Comparison of ENCODE assay signal across 11 cellular contexts in the genomic region with DNA sequence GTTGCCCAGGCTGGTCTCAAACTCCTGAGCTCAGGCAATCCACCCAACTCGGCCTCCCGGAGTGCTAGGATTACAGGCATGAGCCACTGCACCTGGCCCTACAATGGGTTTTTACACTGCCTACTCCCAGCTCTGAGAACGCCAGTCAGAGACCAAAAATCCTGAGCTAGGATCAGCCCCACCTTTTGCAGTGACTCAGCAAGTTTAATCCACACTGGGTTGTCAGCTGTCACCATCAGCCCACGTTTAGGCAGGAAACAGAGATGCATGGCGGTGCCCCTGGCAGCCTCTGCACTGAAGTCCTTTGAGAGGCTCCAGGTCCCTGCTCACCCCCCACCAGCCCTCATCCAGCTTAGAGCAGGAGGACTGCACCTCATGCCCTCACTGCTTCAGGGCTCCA.
A peak's percentile ranks its signal among the peaks of the same experiment; 100 is the strongest.
DNase-seq lines count a peak whose midpoint lies in the region; FAIRE-seq and TF ChIP-seq lines count a peak whose summit lies in the region.
"Had no signal": no experiment of that assay in that cellular context is flagged by ENCODE, and none has a peak within 500 bp of the region (broad histone marks: within the 10 kb centered on the region; RNA-seq: fewer than 3 reads in every experiment).

No MANE protein-coding gene starts in this region.

- no peak overlapping the region for H3K27ac Mint-ChIP-seq in endothelial cell (ENCODE audit: unreplicated experiment)
- H3K27ac Mint-ChIP-seq: activated CD4-positive, alpha-beta T cell treated with anti-CD3 and anti-CD28 coated beads, Interleukin-2, amount 10 ng/mL, durations not matched to agents 7 days and 5 days; naive thymus-derived CD8-positive, alpha-beta T cell had no signal

- no peaks in the 10 kb centered on the region for H3K27me3 ChIP-seq in vagina

- H3K4me1 Mint-ChIP-seq in endothelial cell (ENCODE audit: unreplicated experiment): no peaks in the 10 kb centered on the region
- H3K4me1 Mint-ChIP-seq: naive thymus-derived CD8-positive, alpha-beta T cell had no signal

- no peak overlapping the region for H3K27ac ChIP-seq in kidney (ENCODE audit: low read depth in 2 of 2, low read length in 2 of 2)
- H3K27ac ChIP-seq in vagina: no peak overlapping the region
- H3K27ac ChIP-seq: gastroesophageal sphincter had no signal

- H3K4me1 ChIP-seq in kidney (ENCODE audit: control insufficient read depth in 1 of 2, insufficient read depth in 1 of 2, low read depth in 1 of 2, low read length in 2 of 2) (no peaks in the 10 kb centered on the region), vagina (no peaks in the 10 kb centered on the region)

- H3K4me3 ChIP-seq in kidney (ENCODE audit: low read length in 2 of 2) (no peak overlapping the region), vagina (no peak overlapping the region)
- H3K4me3 ChIP-seq: gastroesophageal sphincter had no signal

- no peak overlapping the region for H3K9ac ChIP-seq in kidney (ENCODE audit: low read length in 2 of 2)

- TF ChIP-seq CTCF in kidney (IDR thresholded peaks at IDR 0.05; ENCODE audit: borderline replicate concordance, extremely low read depth, insufficient read depth): no peak
- TF ChIP-seq CTCF in vagina (IDR thresholded peaks at IDR 0.05): no peak
- TF ChIP-seq CTCF in endothelial cell (IDR thresholded peaks at IDR 0.05; ENCODE audit: unreplicated experiment): no peak

- TF ChIP-seq POLR2A in vagina (IDR thresholded peaks at IDR 0.05): no peak
- no peak for TF ChIP-seq POLR2A in GM12892 (IDR thresholded peaks at IDR 0.05; ENCODE audit: low read depth, low read length)

- peak; percentile 71 for DNase-seq in Caki2 (ENCODE audit: low read depth)
- DNase-seq in HT1080 (ENCODE audit: low read depth): peak; percentile 66
- peak; percentile 19 for DNase-seq in SK-MEL-5 (ENCODE audit: low read depth, low spot score)
- peak; percentile 50 for DNase-seq in kidney
- no peak for DNase-seq in vagina (ENCODE audit: extremely low spot score in 2 of 2)
- no peak for DNase-seq in GM12892 (ENCODE audit: insufficient read length)
- no peak for DNase-seq in DMS79 (lab: John Stamatoyannopoulos, UW)
- no peak for DNase-seq in endothelial cell (ENCODE audit: low spot score)
- DNase-seq: activated CD4-positive, alpha-beta T cell treated with anti-CD3 and anti-CD28 coated beads, Interleukin-2, amount 10 ng/mL, durations not matched to agents 7 days and 5 days; naive thymus-derived CD8-positive, alpha-beta T cell had no signal

- H3K9me3 ChIP-seq in kidney (ENCODE audit: control insufficient read depth in 1 of 2, low read length in 2 of 2) (peaks cover 0 to 2% of the 10 kb centered on the region in 2 donors), vagina (no peaks in the 10 kb centered on the region)

- peaks cover 5% of the 10 kb centered on the region for H3K27me3 Mint-ChIP-seq in endothelial cell (ENCODE audit: unreplicated experiment)
- H3K27me3 Mint-ChIP-seq: activated CD4-positive, alpha-beta T cell treated with anti-CD3 and anti-CD28 coated beads, Interleukin-2, amount 10 ng/mL, durations not matched to agents 7 days and 5 days had no signal

- FAIRE-seq in kidney (lab: Jason Lieb, UNC) (no peak), GM12892 (lab: Jason Lieb, UNC) (no peak)

- in situ Hi-C loops in Caki2 (cut with HindIII; ENCODE audit: low pct_unique_long_range_greater_than_20kb, low sequenced_read_pairs): no loop called here
- in situ Hi-C loops in SK-MEL-5 (cut with HindIII; ENCODE audit: low pct_unique_long_range_greater_than_20kb, low sequenced_read_pairs): no loop called here

- no peaks in the 10 kb centered on the region for H3K9me3 Mint-ChIP-seq in endothelial cell (ENCODE audit: unreplicated experiment)

- peaks cover 6% of the 10 kb centered on the region for H3K36me3 Mint-ChIP-seq in endothelial cell (ENCODE audit: low read depth, unreplicated experiment)

- no peak overlapping the region for H3K4me3 Mint-ChIP-seq in endothelial cell (ENCODE audit: unreplicated experiment)
- H3K4me3 Mint-ChIP-seq: activated CD4-positive, alpha-beta T cell treated with anti-CD3 and anti-CD28 coated beads, Interleukin-2, amount 10 ng/mL, durations not matched to agents 7 days and 5 days; naive thymus-derived CD8-positive, alpha-beta T cell had no signal

- H3K36me3 ChIP-seq in kidney (ENCODE audit: control insufficient read depth in 1 of 2, insufficient read depth in 2 of 2, low read length in 2 of 2): no peaks in the 10 kb centered on the region
- H3K36me3 ChIP-seq in vagina: no peaks in the 10 kb centered on the region
- H3K36me3 ChIP-seq: gastroesophageal sphincter had no signal

- intact Hi-C loops in kidney (cut with DNase I): no loop called here
- intact Hi-C loops in vagina (cut with DNase I): no loop called here

Comparison
In these comparisons a context has a peak if more than half of its experiments do, and no peak if none do; other contexts are left out.
1. DNase-seq: peak in Caki2 (single experiment), HT1080 (single experiment), SK-MEL-5 (single experiment) and kidney (single experiment); none in vagina (0 of 2), GM12892 (single experiment), DMS79 (single experiment) and endothelial cell (single experiment).